9 cellular contexts compared by ENCODE assay signal in the genomic region with DNA sequence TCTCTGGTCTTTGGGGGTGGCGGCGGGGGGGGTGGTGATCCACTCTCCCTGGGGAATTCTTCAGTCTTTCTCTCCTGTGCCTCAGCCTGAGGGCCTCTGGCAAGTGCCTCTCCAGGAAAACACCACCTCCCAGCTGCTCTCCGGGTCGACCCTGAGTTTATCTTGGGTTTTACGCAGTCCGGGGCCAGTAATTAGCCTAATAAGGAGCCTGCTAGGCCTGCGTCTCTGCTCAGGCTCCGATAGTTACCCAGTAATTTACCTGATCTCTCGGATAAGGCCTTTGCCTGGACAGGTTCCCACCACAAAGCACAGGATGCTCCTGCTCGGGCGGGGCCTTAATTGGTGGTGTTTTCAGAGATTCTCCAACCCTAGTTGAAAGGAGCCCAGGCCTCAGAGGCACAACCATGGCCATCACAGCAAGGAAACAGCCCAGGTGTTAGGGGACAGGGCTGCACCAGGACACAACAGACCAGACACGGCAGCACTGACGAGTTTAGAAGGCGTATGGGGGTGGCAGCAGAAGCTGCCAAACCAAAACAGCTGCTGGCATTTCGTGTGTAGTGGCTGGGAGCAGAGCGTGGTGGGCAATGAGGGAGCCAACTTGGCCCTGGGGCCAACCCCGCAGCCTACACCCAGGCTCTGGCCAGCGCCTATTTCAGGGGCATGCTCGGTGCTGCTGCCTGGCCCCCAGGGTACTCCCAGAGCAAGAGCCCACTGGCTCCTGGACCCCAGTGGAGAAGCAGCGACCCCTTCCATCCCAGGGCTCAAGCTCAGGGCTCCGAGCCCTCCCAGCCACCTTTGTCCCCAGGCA.
DNase-seq lines count a peak whose midpoint lies in the region; ATAC-seq and TF ChIP-seq lines count a peak whose summit lies in the region.
"Had no signal": no experiment of that assay in that cellular context is flagged by ENCODE, and none has a peak within 500 bp of the region (broad histone marks: within the 10 kb centered on the region; RNA-seq: fewer than 3 reads in every experiment).

No MANE protein-coding gene starts in this region.

- H3K36me3 Mint-ChIP-seq in Caco-2 (ENCODE audit: insufficient read depth, unreplicated experiment), result no peaks in the 10 kb centered on the region
- H3K36me3 Mint-ChIP-seq in naive thymus-derived CD8-positive, alpha-beta T cell, result no peaks in the 10 kb centered on the region
- H3K36me3 Mint-ChIP-seq: naive B cell had no signal

- CTCF ChIA-PET in Caco-2 (lab: Charles Lee), result interaction anchor here (0.8 kb wide), 1 partner anchor 37 kb away, joined by 3 read pairs; no protein-coding TSS in a partner anchor

- H3K27me3 ChIP-seq in Caco-2 (replicated peaks; ENCODE audit: control insufficient read depth, insufficient read depth, low read length), result no peaks in the 10 kb centered on the region

- H3K4me1 Mint-ChIP-seq in Caco-2 (ENCODE audit: low read depth, unreplicated experiment), result no peaks in the 10 kb centered on the region
- H3K4me1 Mint-ChIP-seq in naive thymus-derived CD8-positive, alpha-beta T cell, result peaks cover 19 to 60% (median 57%) of the 10 kb centered on the region in 4 donors

- peaks cover 19% of the 10 kb centered on the region for H3K4me1 ChIP-seq in Caco-2

- H3K36me3 ChIP-seq in Caco-2 (ENCODE audit: control insufficient read depth, insufficient read depth, low read length), result no peaks in the 10 kb centered on the region

- no peaks in the 10 kb centered on the region for H3K9me3 Mint-ChIP-seq in Caco-2 (ENCODE audit: unreplicated experiment)
- H3K9me3 Mint-ChIP-seq in naive thymus-derived CD8-positive, alpha-beta T cell, result no peaks in the 10 kb centered on the region
- H3K9me3 Mint-ChIP-seq: naive B cell had no signal

- no peak for ATAC-seq in naive thymus-derived CD8-positive, alpha-beta T cell
- no peak for ATAC-seq in HG02852 (IDR thresholded peaks at IDR 0.05; ENCODE audit: unreplicated experiment)

- H3K4me3 ChIP-seq in Caco-2 (ENCODE audit: low read depth, low read length) (no peak overlapping the region), coronary artery (peak overlapping the region; percentile 49)

- POLR2A ChIA-PET in Caco-2 (lab: Charles Lee), result no interaction called here
- POLR2A ChIA-PET in naive thymus-derived CD8-positive, alpha-beta T cell (lab: Charles Lee), result interaction anchor here (0.8 to 14.1 kb wide), 17 partner anchors 8 to 195 kb away, joined by 3 to 308 read pairs (median 5); no protein-coding TSS in a partner anchor

- H3K4me3 Mint-ChIP-seq in Caco-2 (ENCODE audit: unreplicated experiment), result no peak overlapping the region
- peak overlapping the region in 5 of 10 donors; percentile 7 to 56 (median 40) for H3K4me3 Mint-ChIP-seq in naive thymus-derived CD8-positive, alpha-beta T cell
- H3K4me3 Mint-ChIP-seq: naive B cell had no signal

- peak overlapping the region; percentile 71 to 89 for H3K27ac ChIP-seq in coronary artery

- no peaks in the 10 kb centered on the region for H3K27me3 Mint-ChIP-seq in Caco-2 (ENCODE audit: insufficient read depth, unreplicated experiment)
- H3K27me3 Mint-ChIP-seq in naive thymus-derived CD8-positive, alpha-beta T cell, result no peaks in the 10 kb centered on the region

- DNase-seq in Caco-2 (peak in 1 of 2 experiments; percentile 63), NCI-H526 (lab: John Stamatoyannopoulos, UW) (peak; percentile 18 to 36), coronary artery (ENCODE audit: low spot score) (no peak), foreskin melanocyte (no peak), DMS53 treated with DMSO at 0.1 percent for 48 hours (lab: John Stamatoyannopoulos, UW; ENCODE audit: unreplicated experiment) (no peak)
- peak in 1 of 10 donors; percentile 55 for DNase-seq in naive thymus-derived CD8-positive, alpha-beta T cell
- no peak for DNase-seq in stimulated activated CD4-positive, alpha-beta T cell treated with anti-CD3 and anti-CD28 coated beads, Interleukin-1b, Interleukin-23, amount 100 ng/mL, for 48 hours
- DNase-seq: naive B cell had no signal

- H3K27ac Mint-ChIP-seq in Caco-2 (ENCODE audit: unreplicated experiment), result peak overlapping the region; percentile 39
- H3K27ac Mint-ChIP-seq in naive thymus-derived CD8-positive, alpha-beta T cell, result peak overlapping the region; percentile 29 to 89 (median 64)
- H3K27ac Mint-ChIP-seq: naive B cell had no signal

- TF ChIP-seq CTCF in Caco-2 (IDR thresholded peaks at IDR 0.05; ENCODE audit: insufficient read depth in 1 of 2, low read depth in 1 of 2, low read length in 1 of 2, severe bottlenecking in 1 of 2, unreplicated experiment in 1 of 2) (no peak), coronary artery (IDR thresholded peaks at IDR 0.05) (no peak)

- intact Hi-C loops in Caco-2 (cut with micrococcal nuclease; ENCODE audit: unreplicated experiment), result no loop called here

- no TSS peak for BruUV-seq in Caco-2 (replicated peaks; lab: Mats Ljungman, UMichigan)

- no peaks in the 10 kb centered on the region for H3K9me3 ChIP-seq in Caco-2

Comparison
In these comparisons a context has a peak if more than half of its experiments do, and no peak if none do; other contexts are left out.
1. DNase-seq: peak in NCI-H526 (2 of 2); none in coronary artery (single experiment), stimulated activated CD4-positive, alpha-beta T cell treated with anti-CD3 and anti-CD28 coated beads, Interleukin-1b, Interleukin-23, amount 100 ng/mL, for 48 hours (single experiment), foreskin melanocyte (single experiment) and DMS53 treated with DMSO at 0.1 percent for 48 hours (single experiment).